15 cellular contexts compared by ENCODE assay signal in genomic region chr18:59908790-59909189, GRCh38. TPM values are rescaled to one million over a fixed set of nuclear protein-coding genes. Genes with fewer than 3 reads are reported as not detected.
A peak's percentile ranks its signal among the peaks of the same experiment; 100 is the strongest.
DNase-seq lines count a peak whose midpoint lies in the region; ATAC-seq and TF ChIP-seq lines count a peak whose summit lies in the region.
"Had no signal": no experiment of that assay in that cellular context is flagged by ENCODE, and none has a peak within 500 bp of the region (broad histone marks: within the 10 kb centered on the region; RNA-seq: fewer than 3 reads in every experiment).

No MANE protein-coding gene starts in this region.

- peak overlapping the region in 2 of 4 donors; percentile 48 to 57 for H3K4me3 Mint-ChIP-seq in CD4-positive, CD25-positive, alpha-beta regulatory T cell
- H3K4me3 Mint-ChIP-seq: activated CD4-positive, alpha-beta memory T cell treated with anti-CD3 and anti-CD28 coated beads, Interleukin-2, amount 10 ng/mL, durations not matched to agents 7 days and 5 days; activated naive CD8-positive, alpha-beta T cell; T-cell had no signal

- H4K91ac ChIP-seq in IMR-90 (ENCODE audit: insufficient read depth, low read depth, low read length) (peak overlapping the region; percentile 83), mesenchymal stem cell (ENCODE audit: low read length) (peak overlapping the region; percentile 64)

- H2BK15ac ChIP-seq in IMR-90 (ENCODE audit: low read depth, low read length) (peak overlapping the region; percentile 55; the same call in 2 of the 3 replicates), mesenchymal stem cell (ENCODE audit: low read depth, poor library complexity, severe bottlenecking) (no peak overlapping the region)

- H3K4me1 Mint-ChIP-seq in CD4-positive, CD25-positive, alpha-beta regulatory T cell = peaks cover 26 to 52% (median 40%) of the 10 kb centered on the region in 4 donors

- no TSS peak for BruUV-seq in IMR-90 (replicated peaks; lab: Mats Ljungman, UMichigan)

- H3K27ac Mint-ChIP-seq in CD4-positive, CD25-positive, alpha-beta regulatory T cell = peak overlapping the region in 1 of 3 donors; percentile 96
- H3K27ac Mint-ChIP-seq: T-cell had no signal

- no peaks in the 10 kb centered on the region for H3K36me3 Mint-ChIP-seq in CD4-positive, CD25-positive, alpha-beta regulatory T cell
- H3K36me3 Mint-ChIP-seq: T-cell had no signal

- CTCF ChIA-PET in IMR-90 (lab: Yijun Ruan, JAX) = interaction anchor here (0.6 kb wide), 1 partner anchor 14 kb away, joined by 3 read pairs; no protein-coding TSS in a partner anchor

- TF ChIP-seq POLR2A in IMR-90 (IDR thresholded peaks at IDR 0.05; ENCODE audit: low read depth, low read length) = no peak

- H2BK5ac ChIP-seq in IMR-90 (ENCODE audit: low read depth, low read length, poor library complexity, severe bottlenecking) (peak overlapping the region; percentile 96), mesenchymal stem cell (ENCODE audit: low read depth, low read length, poor library complexity, severe bottlenecking) (no peak overlapping the region)

- in situ Hi-C loops in IMR-90 (cut with MboI; ENCODE audit: low sequenced_read_pairs) (no loop called here), astrocyte of the spinal cord (cut with HindIII; ENCODE audit: low sequenced_read_pairs) (no loop called here)

- H2BK12ac ChIP-seq in mesenchymal stem cell (ENCODE audit: low read length in 2 of 2) = peak overlapping the region; percentile 30 to 51

- H2AK5ac ChIP-seq in IMR-90 (ENCODE audit: low read depth, low read length) = peak overlapping the region; percentile 16
- H2AK5ac ChIP-seq in mesenchymal stem cell (ENCODE audit: low read length, severe bottlenecking) = no peak overlapping the region

- peaks cover 17% of the 10 kb centered on the region for H3K9me1 ChIP-seq in IMR-90 (ENCODE audit: insufficient read depth, low read length)

- H2BK120ac ChIP-seq in IMR-90 (ENCODE audit: low read depth, low read length) = peak overlapping the region; percentile 90
- no peak overlapping the region for H2BK120ac ChIP-seq in mesenchymal stem cell (ENCODE audit: low read depth, low read length)

- H3K4me1 ChIP-seq in CD4-positive, CD25-positive, alpha-beta regulatory T cell (ENCODE audit: control insufficient read depth, insufficient read depth, low read length, poor library complexity, severe bottlenecking) = peaks cover 49% of the 10 kb centered on the region
- peaks cover 25% of the 10 kb centered on the region for H3K4me1 ChIP-seq in IMR-90 (ENCODE audit: control insufficient read depth, insufficient read depth, low read length)
- peaks cover 10% of the 10 kb centered on the region for H3K4me1 ChIP-seq in mesenchymal stem cell (ENCODE audit: control insufficient read depth, insufficient read depth, low read depth, low read length)

- H3K4ac ChIP-seq in IMR-90 (ENCODE audit: low read depth, low read length) (peak overlapping the region; percentile 78), mesenchymal stem cell (ENCODE audit: low read depth in 1 of 2, low read length in 2 of 2) (peak overlapping the region in 1 of 2 experiments; percentile 24)

- dilution Hi-C loops in IMR-90 (cut with HindIII; ENCODE audit: low sequenced_read_pairs, unreplicated experiment) = no loop called here

- H3K4me2 ChIP-seq in IMR-90 (ENCODE audit: low read depth, low read length) = peak overlapping the region; percentile 91
- H3K4me2 ChIP-seq in mesenchymal stem cell (ENCODE audit: low read length, poor library complexity, severe bottlenecking) = no peak overlapping the region

- H3K9me3 ChIP-seq in CD4-positive, CD25-positive, alpha-beta regulatory T cell (ENCODE audit: control insufficient read depth in 2 of 2, low read length in 2 of 2) = no peaks in the 10 kb centered on the region
- peaks cover 3% of the 10 kb centered on the region; the same call in 1 of the 2 replicates for H3K9me3 ChIP-seq in IMR-90 (ENCODE audit: control insufficient read depth, insufficient read depth, low read length)
- H3K9me3 ChIP-seq in mesenchymal stem cell (ENCODE audit: control insufficient read depth, low read length) = peaks cover 7% of the 10 kb centered on the region
- H3K9me3 ChIP-seq: BE2C had no signal

- TF ChIP-seq RAD21 in IMR-90 (IDR thresholded peaks at IDR 0.05; ENCODE audit: low read length) = no peak

- WGBS in IMR-90 (ENCODE audit: extremely low coverage in 2 of 2, insufficient read length in 1 of 2), 2 experiments = no CpG with 5 or more reads among the region's 7 CpGs
- 20% methylated on average over 3 of the region's 7 CpGs for WGBS in mesenchymal stem cell

- ATAC-seq in CD4-positive, CD25-positive, alpha-beta regulatory T cell (ENCODE audit: low read depth in 2 of 2) = no peak
- peak; percentile 19; the same call in 1 of the 2 replicates for ATAC-seq in IMR-90 (ENCODE audit: low read depth)
- ATAC-seq: HepG2, T-cell had no signal

- H3K27me3 Mint-ChIP-seq in CD4-positive, CD25-positive, alpha-beta regulatory T cell = no peaks in the 10 kb centered on the region
- H3K27me3 Mint-ChIP-seq: activated naive CD8-positive, alpha-beta T cell had no signal

- POLR2A ChIA-PET in IMR-90 (lab: Charles Lee; ENCODE audit: unreplicated experiment) = no interaction called here

- H2AK9ac ChIP-seq in IMR-90 (replicated peaks; ENCODE audit: low read depth, low read length, poor library complexity) = peak overlapping the region; percentile 43

- peaks cover 8% of the 10 kb centered on the region; the same call in 1 of the 2 replicates for H4K20me1 ChIP-seq in IMR-90 (ENCODE audit: insufficient read depth, low read length)

- peak overlapping the region; percentile 22; the same call in 1 of the 2 replicates for H3K56ac ChIP-seq in IMR-90 (ENCODE audit: extremely low read depth, insufficient read depth, low read length)

- H3K27me3 ChIP-seq in CD4-positive, CD25-positive, alpha-beta regulatory T cell (ENCODE audit: control insufficient read depth, insufficient read depth, low read length) = no peaks in the 10 kb centered on the region
- no peaks in the 10 kb centered on the region for H3K27me3 ChIP-seq in IMR-90 (ENCODE audit: control insufficient read depth, insufficient read depth, low read length)
- H3K27me3 ChIP-seq in mesenchymal stem cell (ENCODE audit: control insufficient read depth in 1 of 2, insufficient read depth in 1 of 2, low read length in 2 of 2) = no peaks in the 10 kb centered on the region
- H3K27me3 ChIP-seq: BE2C had no signal

- H3K79me1 ChIP-seq in IMR-90 (ENCODE audit: low read depth in 1 of 2, low read length in 2 of 2) = peaks cover 0 to 30% of the 10 kb centered on the region in 2 experiments; a peak in 2 of 4 replicates
- H3K79me1 ChIP-seq in mesenchymal stem cell (replicated peaks; ENCODE audit: low read length, poor library complexity, severe bottlenecking) = no peaks in the 10 kb centered on the region

- TF ChIP-seq CTCF in IMR-90 (conservative IDR thresholded peaks at IDR 0.05; ENCODE audit: low read depth, low read length) (no peak), astrocyte of the spinal cord (IDR thresholded peaks at IDR 0.05; ENCODE audit: low read depth, low read length) (no peak)

- no peaks in the 10 kb centered on the region for H3K36me3 ChIP-seq in CD4-positive, CD25-positive, alpha-beta regulatory T cell (ENCODE audit: control insufficient read depth, insufficient read depth, low read length)
- H3K36me3 ChIP-seq in IMR-90 (ENCODE audit: control insufficient read depth, insufficient read depth, low read length) = no peaks in the 10 kb centered on the region
- no peaks in the 10 kb centered on the region for H3K36me3 ChIP-seq in mesenchymal stem cell (ENCODE audit: control insufficient read depth in 1 of 2, insufficient read depth in 2 of 2, low read depth in 1 of 2, low read length in 2 of 2)
- H3K36me3 ChIP-seq: BE2C had no signal

- H3K9ac ChIP-seq in IMR-90 (ENCODE audit: low read depth, low read length) (peak overlapping the region; percentile 19; the same call in 1 of the 2 replicates), mesenchymal stem cell (ENCODE audit: low read length) (no peak overlapping the region)
- H3K9ac ChIP-seq: GM23248 had no signal

- H4K8ac ChIP-seq in IMR-90 (ENCODE audit: low read depth in 2 of 2, low read length in 2 of 2) (peak overlapping the region; percentile 8 to 74; a peak in 2 of 4 replicates), mesenchymal stem cell (ENCODE audit: low read length) (no peak overlapping the region)

- intact Hi-C loops in IMR-90 (cut with micrococcal nuclease) = loop anchor here (10.0 kb wide), 2 partner anchors 214 to 284 kb away; partner anchors contain the start of gene CCBE1

- no peak for DNase-seq in CD4-positive, CD25-positive, alpha-beta regulatory T cell
- DNase-seq in IMR-90 (peak; percentile 52), astrocyte of the spinal cord (ENCODE audit: low read depth, low spot score) (peak; percentile 70), mesenchymal stem cell (peak; percentile 82), SW 1271 (lab: John Stamatoyannopoulos, UW) (no peak), NCI-H187 (lab: John Stamatoyannopoulos, UW) (no peak), SKM-1 treated with dmso at 0.1 percent for 144 hours (lab: John Stamatoyannopoulos, UW; ENCODE audit: unreplicated experiment) (no peak)
- DNase-seq in stimulated activated naive CD4-positive, alpha-beta T cell (lab: John Stamatoyannopoulos, UW) = no peak
- DNase-seq: activated CD4-positive, alpha-beta memory T cell treated with anti-CD3 and anti-CD28 coated beads, Interleukin-2, amount 10 ng/mL, durations not matched to agents 7 days and 5 days; BE2C; GM23248; NCI-H1930; T-cell had no signal

- H3K14ac ChIP-seq in IMR-90 (replicated peaks; ENCODE audit: low read depth, low read length) (peak overlapping the region; percentile 87), mesenchymal stem cell (ENCODE audit: low read length in 2 of 2) (no peak overlapping the region)

- no peak overlapping the region for H3K27ac ChIP-seq in CD4-positive, CD25-positive, alpha-beta regulatory T cell (ENCODE audit: insufficient read depth, low read length, poor library complexity, severe bottlenecking)
- H3K27ac ChIP-seq in IMR-90 (ENCODE audit: insufficient read depth, low read length) (no peak overlapping the region), mesenchymal stem cell (ENCODE audit: low read length, poor library complexity, severe bottlenecking) (peak overlapping the region; percentile 10)
- H3K27ac ChIP-seq: GM23248 had no signal

- peak overlapping the region; percentile 91 for H2BK20ac ChIP-seq in IMR-90 (ENCODE audit: low read depth, low read length)

- H3K4me3 ChIP-seq in CD4-positive, CD25-positive, alpha-beta regulatory T cell (ENCODE audit: low read depth, low read length) = peak overlapping the region; percentile 21
- H3K4me3 ChIP-seq in IMR-90 (ENCODE audit: insufficient read depth, low read depth, low read length) (peak overlapping the region; percentile 20; the same call in 1 of the 2 replicates), astrocyte of the spinal cord (ENCODE audit: low read depth, low read length) (no peak overlapping the region), mesenchymal stem cell (ENCODE audit: insufficient read depth in 1 of 2, low read depth in 1 of 2, low read length in 2 of 2) (no peak overlapping the region)
- H3K4me3 ChIP-seq: GM23248 had no signal

- no peaks in the 10 kb centered on the region for H3K9me3 Mint-ChIP-seq in CD4-positive, CD25-positive, alpha-beta regulatory T cell
- H3K9me3 Mint-ChIP-seq: activated CD4-positive, alpha-beta memory T cell treated with anti-CD3 and anti-CD28 coated beads, Interleukin-2, amount 10 ng/mL, durations not matched to agents 7 days and 5 days; T-cell had no signal

- H4K5ac ChIP-seq in IMR-90 (ENCODE audit: low read depth, low read length) = peak overlapping the region; percentile 70

- H3K23ac ChIP-seq in IMR-90 (ENCODE audit: low read depth, low read length) (peak overlapping the region; percentile 70), mesenchymal stem cell (ENCODE audit: low read length in 2 of 2) (no peak overlapping the region)

- H2AFZ ChIP-seq in IMR-90 (replicated peaks; ENCODE audit: low read length, poor library complexity) (peak overlapping the region; percentile 66), mesenchymal stem cell (ENCODE audit: low read depth, low read length) (no peak overlapping the region)
- H2AFZ ChIP-seq: GM23248 had no signal

- H3K18ac ChIP-seq in IMR-90 (ENCODE audit: low read depth, low read length) = peak overlapping the region; percentile 12; the same call in 1 of the 2 replicates
- peak overlapping the region; percentile 18 to 22 for H3K18ac ChIP-seq in mesenchymal stem cell (ENCODE audit: low read depth in 1 of 2, low read length in 2 of 2)

RNA-seq across cellular contexts. Expression of gene PMAIP1, which starts 9.0 kb away (rescaled TPM):
- total RNA-seq in CD4-positive, CD25-positive, alpha-beta regulatory T cell = 326 TPM
- 10 to 100 TPM; 23.3 to 84.5 (median 52.6) TPM for polyA plus RNA-seq in CD4-positive, CD25-positive, alpha-beta regulatory T cell
- total RNA-seq in IMR-90 (2012; rRNA removed) = 14.0 and 26.9 TPM in 2 replicates
- polyA plus RNA-seq in IMR-90 (2012; rRNA removed) = 25.9 and 30.1 TPM in 2 replicates
- polyA plus RNA-seq in IMR-90 (2012; cell fraction: cytosol; rRNA removed) = 4.3 and 12.5 TPM in 2 replicates
- 7.2 and 17.3 TPM in 2 replicates for polyA plus RNA-seq in IMR-90 (2012; cell fraction: nucleus; rRNA removed; ENCODE audit: low replicate concordance)
- 84.5 TPM for polyA plus RNA-seq in mesenchymal stem cell (2013, experiment 1 of 2)
- polyA plus RNA-seq in mesenchymal stem cell (2013, experiment 2 of 2) = 88.7 TPM

Comparison
In these comparisons a context has a peak if more than half of its experiments do, and no peak if none do; other contexts are left out.
1. DNase-seq: peak in IMR-90 (single experiment), astrocyte of the spinal cord (single experiment) and mesenchymal stem cell (single experiment); none in CD4-positive, CD25-positive, alpha-beta regulatory T cell (0 of 3), SW 1271 (0 of 2), NCI-H187 (0 of 2), stimulated activated naive CD4-positive, alpha-beta T cell (0 of 6) and SKM-1 treated with dmso at 0.1 percent for 144 hours (single experiment).
2. H3K4me3 ChIP-seq: peak in CD4-positive, CD25-positive, alpha-beta regulatory T cell (single experiment) and IMR-90 (single experiment); none in astrocyte of the spinal cord (single experiment) and mesenchymal stem cell (0 of 2).
3. RNA of gene PMAIP1, which starts 9.0 kb away (total RNA-seq): 326 TPM in CD4-positive, CD25-positive, alpha-beta regulatory T cell (single experiment); 14.0 to 26.9 TPM in IMR-90; every median in the first group is over 10 times any median in the second.